Comparison of ENCODE assay signal across 1 cellular context in genomic region chr17:48596000-48596734, GRCh38.
TF ChIP-seq lines count a peak whose summit lies in the region.

No MANE protein-coding gene starts in this region.

TF ChIP-seq in HepG2, 621 proteins besides CTCF, POLR2A, EP300 and RAD21:
- TF ChIP-seq MTF2 (CRISPR knock-in tag; IDR thresholded peaks at IDR 0.05; ENCODE audit: borderline replicate concordance) (peak; percentile 88), SP4 (CRISPR knock-in tag; IDR thresholded peaks at IDR 0.05) (no peak)
